ENCODE assay signal across 1 cellular context in genomic region chr7:139703468-139704307, GRCh38.
TF ChIP-seq lines count a peak whose summit lies in the region.

No MANE protein-coding gene starts in this region.

TF ChIP-seq in GM23338, 12 proteins besides CTCF, POLR2A, EP300 and RAD21 (continued from another document):
- TF ChIP-seq ZNF462 (CRISPR knock-in tag; IDR thresholded peaks at IDR 0.05) (no peak), CREB1 (CRISPR knock-in tag; IDR thresholded peaks at IDR 0.05; ENCODE audit: low read depth) (no peak), EZH2 (IDR thresholded peaks at IDR 0.05; ENCODE audit: low read depth, unreplicated experiment) (no peak), STAT1 (IDR thresholded peaks at IDR 0.05; ENCODE audit: unreplicated experiment) (no peak), EZH2phosphoT487 (IDR thresholded peaks at IDR 0.05; ENCODE audit: unreplicated experiment) (no peak), ZNF331 (CRISPR knock-in tag; IDR thresholded peaks at IDR 0.05; ENCODE audit: low read depth) (no peak), POLR2AphosphoS5 (IDR thresholded peaks at IDR 0.05; ENCODE audit: low read depth) (no peak), NANOG (IDR thresholded peaks at IDR 0.05; ENCODE audit: borderline replicate concordance) (no peak), ZNF114 (CRISPR knock-in tag; IDR thresholded peaks at IDR 0.05) (no peak)
